8 cellular contexts compared by ENCODE assay signal in genomic region chr9:122092611-122093506, GRCh38. TPM values are rescaled to one million over a fixed set of nuclear protein-coding genes. Genes with fewer than 3 reads are reported as not detected.
DNase-seq lines count a peak whose midpoint lies in the region; ATAC-seq and TF ChIP-seq lines count a peak whose summit lies in the region.

Gene TTLL11, minus strand, starts transcription at chr9:122093308. Its CDS starts 160 bp downstream, at chr9:122093148.

- peaks cover 31% of the 10 kb centered on the region for H3K4me1 Mint-ChIP-seq in T-helper 1 cell treated with Interleukin-12 subunit alpha and Interleukin-12 subunit beta and Interleukin-4 antibody, amounts not matched to agents 30 μg/mL and 1 μg/mL, for 36 hours (ENCODE audit: low read depth)

- TF ChIP-seq POLR2A in vagina (IDR thresholded peaks at IDR 0.05), result no peak

- H3K36me3 ChIP-seq in vagina, result no peaks in the 10 kb centered on the region

- H3K36me3 Mint-ChIP-seq in T-helper 1 cell treated with Interleukin-12 subunit alpha and Interleukin-12 subunit beta and Interleukin-4 antibody, amounts not matched to agents 30 μg/mL and 1 μg/mL, for 36 hours (ENCODE audit: low read depth), result no peaks in the 10 kb centered on the region

- peak within 1 kb of the TSS; percentile 87 for H3K4me3 Mint-ChIP-seq in T-helper 1 cell treated with Interleukin-12 subunit alpha and Interleukin-12 subunit beta and Interleukin-4 antibody, amounts not matched to agents 30 μg/mL and 1 μg/mL, for 36 hours

- no peak for TF ChIP-seq CTCF in vagina (IDR thresholded peaks at IDR 0.05)

- peak within 1 kb of the TSS; percentile 39 for H3K27ac Mint-ChIP-seq in T-helper 1 cell treated with Interleukin-12 subunit alpha and Interleukin-12 subunit beta and Interleukin-4 antibody, amounts not matched to agents 30 μg/mL and 1 μg/mL, for 36 hours

- H3K9me3 Mint-ChIP-seq in T-helper 1 cell treated with Interleukin-12 subunit alpha and Interleukin-12 subunit beta and Interleukin-4 antibody, amounts not matched to agents 30 μg/mL and 1 μg/mL, for 36 hours, result no peaks in the 10 kb centered on the region

- H3K9me3 ChIP-seq in right cardiac atrium (ENCODE audit: control insufficient read depth, low read length), result no peaks in the 10 kb centered on the region
- no peaks in the 10 kb centered on the region for H3K9me3 ChIP-seq in vagina

- H3K27me3 ChIP-seq in right cardiac atrium (ENCODE audit: control insufficient read depth, insufficient read depth), result no peaks in the 10 kb centered on the region
- no peaks in the 10 kb centered on the region for H3K27me3 ChIP-seq in vagina

- H3K4me3 ChIP-seq in right cardiac atrium (ENCODE audit: low read length) (peak within 1 kb of the TSS; percentile 70), vagina (peak within 1 kb of the TSS; percentile 59 to 79)

- H3K27ac ChIP-seq in right cardiac atrium (ENCODE audit: low read length) (peak within 1 kb of the TSS; percentile 59), vagina (peak within 1 kb of the TSS; percentile 48)

- WGBS in right cardiac atrium, result under 1% methylated on average over 98 of the region's 98 CpGs

- H3K27me3 Mint-ChIP-seq in T-helper 1 cell treated with Interleukin-12 subunit alpha and Interleukin-12 subunit beta and Interleukin-4 antibody, amounts not matched to agents 30 μg/mL and 1 μg/mL, for 36 hours (ENCODE audit: low read depth), result peaks cover 18% of the 10 kb centered on the region

- H3K4me1 ChIP-seq in right cardiac atrium (ENCODE audit: control insufficient read depth, insufficient read depth, low read length), result peaks cover 17% of the 10 kb centered on the region
- H3K4me1 ChIP-seq in vagina, result peaks cover 35% of the 10 kb centered on the region

- peak; percentile 70 for DNase-seq in NCI-H1694 (lab: John Stamatoyannopoulos, UW)
- DNase-seq in anterior cingulate cortex (lab: John Stamatoyannopoulos, UW), result peak; percentile 71 to 98 (median 96)
- DNase-seq in right cardiac atrium, result peak; percentile 98 to 99 (median 99)
- peak; percentile 95 for DNase-seq in putamen (ENCODE audit: low spot score)
- DNase-seq in vagina (ENCODE audit: extremely low spot score in 2 of 2), result peak in 1 of 2 donors; percentile 97

- ATAC-seq in GM18498 (IDR thresholded peaks at IDR 0.05; ENCODE audit: unreplicated experiment) (peak; percentile 88), HG02885 (IDR thresholded peaks at IDR 0.05; ENCODE audit: poor library complexity, unreplicated experiment) (peak; percentile 92), right cardiac atrium (peak; percentile 96 to 97)

- intact Hi-C loops in right cardiac atrium (cut with DNase I) (loop anchor here in 2 of 4 donors (10.0 kb wide), 3 partner anchors 262 to 732 kb away; partner anchors contain the start of genes OR1K1 (in 1 of the 2) and PDCL (in 1 of the 2)), vagina (cut with DNase I) (no loop called here)

RNA-seq across cellular contexts. Expression of gene TTLL11, which starts in this region (rescaled TPM):
- total RNA-seq in right cardiac atrium (1 to 10 TPM; 3.5 to 8.6 (median 5.8) TPM), vagina (11.0 TPM)
- 3.4 TPM for polyA plus RNA-seq in right cardiac atrium
